In genomic region chr14:51727526-51727925, GRCh38 we compare ENCODE assay signal across 20 cellular contexts.
"Had no signal": no experiment of that assay in that cellular context is flagged by ENCODE, and none has a peak within 500 bp of the region (broad histone marks: within the 10 kb centered on the region; RNA-seq: fewer than 3 reads in every experiment).

No MANE protein-coding gene starts in this region.

- ATAC-seq: left lobe of liver; mucosa of descending colon; naive thymus-derived CD8-positive, alpha-beta T cell had no signal

- DNase-seq: cortex of kidney; dorsolateral prefrontal cortex; effector CD8-positive, alpha-beta T cell; islet precursor cell; mammary epithelial cell; mucosa of descending colon; naive thymus-derived CD8-positive, alpha-beta T cell; nucleus accumbens; ovary; sigmoid colon; stimulated activated CD4-positive, alpha-beta T cell treated with anti-CD3 and anti-CD28 coated beads, Interleukin-12 subunit alpha, Interleukin-12 subunit beta, amount 100 ng/mL, for 4 hours; stimulated activated naive CD4-positive, alpha-beta T cell; stomach; substantia nigra; transverse colon had no signal

- H3K4me1 Mint-ChIP-seq: naive thymus-derived CD8-positive, alpha-beta T cell had no signal

- H3K4me3 Mint-ChIP-seq: naive thymus-derived CD8-positive, alpha-beta T cell; neural crest cell had no signal

- H3K4me1 ChIP-seq: right atrium auricular region, sigmoid colon, stomach, transverse colon had no signal

- H3K27ac ChIP-seq: dorsolateral prefrontal cortex, ovary, right atrium auricular region, sigmoid colon, skin epidermis, stomach, thoracic aorta, transverse colon had no signal

- H3K36me3 ChIP-seq: ovary had no signal

- H3K9me3 Mint-ChIP-seq: naive thymus-derived CD8-positive, alpha-beta T cell; neural crest cell had no signal

- H3K27ac Mint-ChIP-seq: naive thymus-derived CD8-positive, alpha-beta T cell had no signal

- H3K4me3 ChIP-seq: dorsolateral prefrontal cortex, mucosa of descending colon, ovary, right atrium auricular region, sigmoid colon, skin epidermis, stomach, thoracic aorta, transverse colon had no signal

- H3K27me3 ChIP-seq: dorsolateral prefrontal cortex, ovary, right atrium auricular region, sigmoid colon, stomach, transverse colon had no signal

- H3K9me3 ChIP-seq: mucosa of descending colon, ovary, right atrium auricular region, sigmoid colon, stomach, thoracic aorta, transverse colon had no signal

- H3K36me3 Mint-ChIP-seq: naive thymus-derived CD8-positive, alpha-beta T cell had no signal
